8 cellular contexts compared by ENCODE assay signal in the genomic region with DNA sequence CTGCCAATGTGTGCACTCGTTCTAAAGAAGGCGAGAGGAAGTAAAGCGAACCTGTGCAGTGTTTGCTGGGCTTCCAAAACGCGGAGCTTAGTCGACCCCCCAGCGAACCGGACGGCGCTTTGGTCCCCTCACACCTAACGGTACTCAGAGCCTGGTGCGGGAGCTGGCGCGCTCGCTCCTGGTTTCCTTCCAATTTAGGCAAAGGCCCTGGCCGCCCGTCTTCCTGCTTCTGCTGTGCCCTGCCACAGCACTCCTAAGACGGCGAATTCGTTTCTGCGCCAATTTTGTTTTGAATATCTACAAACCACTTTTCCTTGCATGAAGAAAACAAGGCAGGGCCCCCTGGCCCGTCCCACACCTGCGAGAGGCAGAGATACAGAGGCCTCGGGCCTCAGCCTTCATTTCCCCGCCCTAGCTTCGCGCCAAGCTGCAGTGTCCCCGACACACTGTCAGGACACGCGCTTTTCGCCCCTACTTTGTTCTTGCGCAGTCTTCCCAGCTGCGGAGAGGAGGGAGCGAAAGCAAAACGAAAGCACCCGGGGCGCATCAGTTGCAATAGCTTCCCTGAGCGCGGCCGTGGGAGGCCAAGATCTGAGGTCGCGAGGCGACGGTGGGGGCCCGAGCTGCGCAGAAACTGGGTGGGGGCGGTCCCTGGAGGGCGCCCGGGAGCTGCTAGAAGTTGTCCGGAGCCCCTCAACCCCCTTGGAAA.
DNase-seq lines count a peak whose midpoint lies in the region; ATAC-seq and TF ChIP-seq lines count a peak whose summit lies in the region.

No MANE protein-coding gene starts in this region.

- H4K20me1 ChIP-seq in OCI-LY7 (ENCODE audit: insufficient read depth, low read length), result peaks cover 14% of the 10 kb centered on the region; the same call in 1 of the 2 replicates

- BruUV-seq in OCI-LY7 (replicated peaks; lab: Mats Ljungman, UMichigan), result no TSS peak

- H2AFZ ChIP-seq in ACC112 (ENCODE audit: low read length, unreplicated experiment) (peak overlapping the region; percentile 26), OCI-LY7 (ENCODE audit: low read length) (peak overlapping the region; percentile 50; the same call in 1 of the 2 replicates)

- intact Hi-C loops in OCI-LY7 (cut with micrococcal nuclease; ENCODE audit: unreplicated experiment), result loop anchor here (5.0 kb wide), 4 partner anchors 190 to 765 kb away; a partner anchor contains a TSS
- intact Hi-C loops in ascending aorta (cut with DNase I), result loop anchor here (5.0 to 10.0 kb wide), 3 partner anchors 295 to 1678 kb away; a partner anchor contains a TSS

- TF ChIP-seq CTCF in OCI-LY7 (conservative IDR thresholded peaks at IDR 0.05; ENCODE audit: low read length), result no peak
- TF ChIP-seq CTCF in ascending aorta (IDR thresholded peaks at IDR 0.05), result no peak

- H3K79me2 ChIP-seq in ACC112 (ENCODE audit: control insufficient read depth, insufficient read depth, low read length, unreplicated experiment), result no peaks in the 10 kb centered on the region
- peaks cover 13% of the 10 kb centered on the region; the same call in 1 of the 2 replicates for H3K79me2 ChIP-seq in OCI-LY7 (ENCODE audit: insufficient read depth, low read depth, low read length)

- POLR2A ChIA-PET in OCI-LY7 (lab: Charles Lee), result interaction anchor here (1.1 to 8.3 kb wide), 10 partner anchors 10 to 788 kb away, joined by 3 to 94 read pairs (median 7); no protein-coding TSS in a partner anchor

- no peaks in the 10 kb centered on the region for H3K9me2 ChIP-seq in OCI-LY7 (ENCODE audit: insufficient read depth, low read length)

- in situ Hi-C loops in ACHN (cut with HindIII; ENCODE audit: low pct_ligation_motif_present, low pct_unique_long_range_greater_than_20kb, low sequenced_read_pairs), result no loop called here

- H3K4me3 ChIP-seq in ACC112 (ENCODE audit: low read depth, low read length), result peak overlapping the region; percentile 63
- peak overlapping the region; percentile 81 for H3K4me3 ChIP-seq in OCI-LY7 (ENCODE audit: low read depth, low read length, poor library complexity, severe bottlenecking)
- peak overlapping the region; percentile 9 to 76 for H3K4me3 ChIP-seq in ascending aorta

- H3K27ac ChIP-seq in ACC112 (ENCODE audit: low read depth, low read length), result no peak overlapping the region
- H3K27ac ChIP-seq in OCI-LY7 (ENCODE audit: low read depth, low read length, poor library complexity, severe bottlenecking), result peak overlapping the region; percentile 68
- peak overlapping the region in 1 of 2 donors; percentile 100 for H3K27ac ChIP-seq in ascending aorta

- H3K4me1 ChIP-seq in ACC112 (ENCODE audit: control insufficient read depth, insufficient read depth, low read length, unreplicated experiment), result peaks cover 12% of the 10 kb centered on the region
- peaks cover 71% of the 10 kb centered on the region for H3K4me1 ChIP-seq in OCI-LY7 (ENCODE audit: insufficient read depth, low read length, poor library complexity, severe bottlenecking)
- H3K4me1 ChIP-seq in ascending aorta, result peaks cover 0 to 30% of the 10 kb centered on the region in 2 donors

- no peaks in the 10 kb centered on the region for H3K36me3 ChIP-seq in ACC112 (ENCODE audit: insufficient read depth, low read length)
- H3K36me3 ChIP-seq in OCI-LY7 (ENCODE audit: insufficient read depth, low read length), result no peaks in the 10 kb centered on the region
- H3K36me3 ChIP-seq in ascending aorta, result no peaks in the 10 kb centered on the region

- no peaks in the 10 kb centered on the region; the same call in 1 of the 2 replicates for H3K27me3 ChIP-seq in ACC112 (ENCODE audit: insufficient read depth, low read length)
- peaks cover 3% of the 10 kb centered on the region for H3K27me3 ChIP-seq in ascending aorta

- ATAC-seq in HG02870 (IDR thresholded peaks at IDR 0.05; ENCODE audit: unreplicated experiment), result no peak
- no peak for ATAC-seq in HG02884 (IDR thresholded peaks at IDR 0.05; ENCODE audit: unreplicated experiment)

- CTCF ChIA-PET in OCI-LY7 (lab: Charles Lee; ENCODE audit: unreplicated experiment), result no interaction called here

- peak overlapping the region; percentile 71 for H3K4me2 ChIP-seq in OCI-LY7 (ENCODE audit: low read length)

- DNase-seq in OCI-LY7 (ENCODE audit: low spot score) (no peak), ascending aorta (ENCODE audit: low spot score in 2 of 2) (peak in 1 of 2 donors; percentile 69), iris pigment epithelial cell (ENCODE audit: low read depth) (peak; percentile 79), ACHN (no peak)
- peak; percentile 63 for DNase-seq in stimulated activated CD4-positive, alpha-beta T cell treated with anti-CD3 and anti-CD28 coated beads, Interleukin-4, amount 100 ng/mL, for 24 hours

- H3K9me3 ChIP-seq in OCI-LY7 (ENCODE audit: low read length) (no peaks in the 10 kb centered on the region), ascending aorta (no peaks in the 10 kb centered on the region)

Comparison
In these comparisons a context has a peak if more than half of its experiments do, and no peak if none do; other contexts are left out.
1. DNase-seq: peak in iris pigment epithelial cell (single experiment) and stimulated activated CD4-positive, alpha-beta T cell treated with anti-CD3 and anti-CD28 coated beads, Interleukin-4, amount 100 ng/mL, for 24 hours (single experiment); none in OCI-LY7 (single experiment) and ACHN (single experiment).
2. Peak in every context shown above with its lines, with median percentiles within 50 percentile points of each other: H3K4me3 ChIP-seq.